In the genomic region with DNA sequence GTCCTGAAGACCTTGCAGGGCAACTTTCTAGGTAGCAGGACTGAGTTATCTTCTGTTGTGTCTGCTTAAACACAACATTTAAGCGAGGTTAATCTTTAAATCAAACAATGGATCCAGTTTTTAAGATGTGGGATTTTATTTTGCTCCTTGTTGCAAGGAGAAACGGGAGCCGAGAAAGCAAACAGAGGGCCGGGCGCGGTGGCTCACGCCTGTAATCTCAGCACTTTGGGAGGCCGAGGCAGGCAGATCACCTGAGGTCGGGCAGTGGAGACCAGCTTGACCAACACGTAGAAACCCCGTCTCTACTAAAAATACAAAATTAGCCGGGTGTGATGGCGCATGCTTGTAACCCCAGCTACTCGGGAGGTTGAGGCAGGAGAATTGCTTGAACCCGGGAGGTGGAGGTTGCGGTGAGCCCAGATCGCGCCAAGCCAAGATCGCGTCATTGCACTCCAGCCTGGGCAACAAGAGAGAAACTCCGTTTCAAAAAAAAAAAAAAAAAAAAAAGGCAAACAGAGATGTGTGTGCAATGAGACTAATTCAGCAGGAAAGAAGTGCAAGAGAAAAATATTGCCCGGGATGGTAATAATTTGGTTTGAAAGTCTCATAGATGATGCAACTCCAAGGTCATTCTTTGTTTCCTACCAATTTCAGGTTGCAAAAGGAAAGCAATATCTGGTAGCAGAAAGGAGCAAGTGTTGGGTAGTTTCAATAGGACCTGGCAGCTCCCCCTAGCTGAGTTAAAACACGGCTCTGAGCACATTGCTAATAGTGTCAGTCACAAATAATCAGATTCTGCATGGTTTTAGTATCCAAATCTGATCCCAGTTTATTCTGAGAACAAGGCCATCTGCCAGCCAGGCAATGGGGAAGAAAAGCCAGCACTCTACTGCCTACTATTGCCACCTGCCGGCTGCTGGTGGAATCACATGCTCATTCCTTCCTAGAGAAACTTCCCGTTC, we compare ENCODE assay signal across 8 cellular contexts.
DNase-seq lines count a peak whose midpoint lies in the region; ATAC-seq and TF ChIP-seq lines count a peak whose summit lies in the region.

No MANE protein-coding gene starts in this region.

- peaks cover 31% of the 10 kb centered on the region for H3K4me1 Mint-ChIP-seq in GM23338

- H3K4me1 ChIP-seq in GM23338 (ENCODE audit: insufficient read depth) = peaks cover 20% of the 10 kb centered on the region

- H3K4me2 ChIP-seq in GM23338 = peak overlapping the region; percentile 18

- ATAC-seq in GM23338 (peak; percentile 67), left cardiac atrium (peak; percentile 78 to 80), HG03469 (IDR thresholded peaks at IDR 0.05; ENCODE audit: unreplicated experiment) (no peak)

- no peaks in the 10 kb centered on the region for H4K20me1 ChIP-seq in GM23338 (replicated peaks; ENCODE audit: insufficient read depth)

- H3K4me3 ChIP-seq in GM23338 = no peak overlapping the region

- H3K36me3 Mint-ChIP-seq in GM23338 (ENCODE audit: low read depth) = no peaks in the 10 kb centered on the region; the same call in 2 of the 3 replicates

- peak overlapping the region; percentile 96 for H3K27ac Mint-ChIP-seq in GM23338

- TF ChIP-seq CTCF in GM23338 (conservative IDR thresholded peaks at IDR 0.05; ENCODE audit: low read depth in 2 of 2) = peak; percentile 92 to 95

- no peaks in the 10 kb centered on the region for H3K36me3 ChIP-seq in GM23338 (ENCODE audit: insufficient read depth)

- H3F3A ChIP-seq in GM23338 (replicated peaks; ENCODE audit: low read depth) = no peaks in the 10 kb centered on the region

- H3K27me3 Mint-ChIP-seq in GM23338 (ENCODE audit: insufficient read depth, low read depth, poor library complexity) = peaks cover 2% of the 10 kb centered on the region

- H3K9me2 ChIP-seq in GM23338 (ENCODE audit: insufficient read depth) = no peaks in the 10 kb centered on the region

- no peak overlapping the region for H3K4me3 Mint-ChIP-seq in GM23338

- peak; percentile 87 for DNase-seq in DMS53 (lab: John Stamatoyannopoulos, UW)
- peak; percentile 89 for DNase-seq in GM23338 (ENCODE audit: low spot score)
- DNase-seq in NCI-H128 (lab: John Stamatoyannopoulos, UW; ENCODE audit: unreplicated experiment) = peak; percentile 71
- DNase-seq in SW 1271 (lab: John Stamatoyannopoulos, UW) = peak; percentile 43 to 80
- DNase-seq in amniotic stem cell (lab: John Stamatoyannopoulos, UW) = peak; percentile 78
- DNase-seq in left cardiac atrium = peak; percentile 85
- peak; percentile 85 for DNase-seq in putamen (ENCODE audit: low spot score)

- H2AFZ ChIP-seq in GM23338 = no peak overlapping the region

- no peaks in the 10 kb centered on the region for H3K27me3 ChIP-seq in GM23338 (ENCODE audit: insufficient read depth)

- H3K79me2 ChIP-seq in GM23338 (replicated peaks; ENCODE audit: insufficient read depth) = no peaks in the 10 kb centered on the region; the same call in none of the 2 replicates

- no peaks in the 10 kb centered on the region for H3K9me3 Mint-ChIP-seq in GM23338

- peak overlapping the region; percentile 26 for H3K27ac ChIP-seq in GM23338 (ENCODE audit: low read depth)

- intact Hi-C loops in left cardiac atrium (cut with DNase I) = loop anchor here (2.0 to 10.0 kb wide), 3 partner anchors 191 to 359 kb away; no protein-coding TSS in a partner anchor

TF ChIP-seq in GM23338, 12 proteins besides CTCF, POLR2A, EP300 and RAD21:
- TF ChIP-seq STAT1 (IDR thresholded peaks at IDR 0.05; ENCODE audit: unreplicated experiment) = no peak
- no peak for TF ChIP-seq EZH2 (IDR thresholded peaks at IDR 0.05; ENCODE audit: low read depth, unreplicated experiment)
